ENCODE assay signal across 2 cellular contexts in genomic region chr12:55044135-55044534, GRCh38.
TF ChIP-seq lines count a peak whose summit lies in the region.

No MANE protein-coding gene starts in this region.

TF ChIP-seq in GM23338, 12 proteins besides CTCF, POLR2A, EP300 and RAD21 (continued from another document):
- TF ChIP-seq ZNF462 (CRISPR knock-in tag; IDR thresholded peaks at IDR 0.05), result peak; percentile 30; the same call in 1 of the 2 replicates

TF ChIP-seq in WTC11, 78 proteins besides CTCF, POLR2A, EP300 and RAD21:
- TF ChIP-seq, protein P1, sequence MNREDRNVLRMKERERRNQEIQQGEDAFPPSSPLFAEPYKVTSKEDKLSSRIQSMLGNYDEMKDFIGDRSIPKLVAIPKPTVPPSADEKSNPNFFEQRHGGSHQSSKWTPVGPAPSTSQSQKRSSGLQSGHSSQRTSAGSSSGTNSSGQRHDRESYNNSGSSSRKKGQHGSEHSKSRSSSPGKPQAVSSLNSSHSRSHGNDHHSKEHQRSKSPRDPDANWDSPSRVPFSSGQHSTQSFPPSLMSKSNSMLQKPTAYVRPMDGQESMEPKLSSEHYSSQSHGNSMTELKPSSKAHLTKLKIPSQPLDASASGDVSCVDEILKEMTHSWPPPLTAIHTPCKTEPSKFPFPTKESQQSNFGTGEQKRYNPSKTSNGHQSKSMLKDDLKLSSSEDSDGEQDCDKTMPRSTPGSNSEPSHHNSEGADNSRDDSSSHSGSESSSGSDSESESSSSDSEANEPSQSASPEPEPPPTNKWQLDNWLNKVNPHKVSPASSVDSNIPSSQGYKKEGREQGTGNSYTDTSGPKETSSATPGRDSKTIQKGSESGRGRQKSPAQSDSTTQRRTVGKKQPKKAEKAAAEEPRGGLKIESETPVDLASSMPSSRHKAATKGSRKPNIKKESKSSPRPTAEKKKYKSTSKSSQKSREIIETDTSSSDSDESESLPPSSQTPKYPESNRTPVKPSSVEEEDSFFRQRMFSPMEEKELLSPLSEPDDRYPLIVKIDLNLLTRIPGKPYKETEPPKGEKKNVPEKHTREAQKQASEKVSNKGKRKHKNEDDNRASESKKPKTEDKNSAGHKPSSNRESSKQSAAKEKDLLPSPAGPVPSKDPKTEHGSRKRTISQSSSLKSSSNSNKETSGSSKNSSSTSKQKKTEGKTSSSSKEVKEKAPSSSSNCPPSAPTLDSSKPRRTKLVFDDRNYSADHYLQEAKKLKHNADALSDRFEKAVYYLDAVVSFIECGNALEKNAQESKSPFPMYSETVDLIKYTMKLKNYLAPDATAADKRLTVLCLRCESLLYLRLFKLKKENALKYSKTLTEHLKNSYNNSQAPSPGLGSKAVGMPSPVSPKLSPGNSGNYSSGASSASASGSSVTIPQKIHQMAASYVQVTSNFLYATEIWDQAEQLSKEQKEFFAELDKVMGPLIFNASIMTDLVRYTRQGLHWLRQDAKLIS (CRISPR knock-in tag; IDR thresholded peaks at IDR 0.05; ENCODE audit: borderline replicate concordance), result no peak
- TF ChIP-seq ETV6 (CRISPR knock-in tag; IDR thresholded peaks at IDR 0.05) (peak; percentile 50; the same call in 1 of the 2 replicates), ZNF121 (CRISPR knock-in tag; IDR thresholded peaks at IDR 0.05) (0 out of 2 replicates have a peak, but pooled peaks have one; percentile 52), ZNF416 (CRISPR knock-in tag; IDR thresholded peaks at IDR 0.05) (no peak), ARID4B (CRISPR knock-in tag; IDR thresholded peaks at IDR 0.05; ENCODE audit: borderline replicate concordance) (no peak), IRF2 (CRISPR knock-in tag; IDR thresholded peaks at IDR 0.05; ENCODE audit: borderline replicate concordance, low read depth) (no peak), KAT7 (CRISPR knock-in tag; IDR thresholded peaks at IDR 0.05; ENCODE audit: borderline replicate concordance) (no peak), SMAD4 (CRISPR knock-in tag; IDR thresholded peaks at IDR 0.05) (no peak), MYBL2 (CRISPR knock-in tag; IDR thresholded peaks at IDR 0.05) (no peak)
- TF ChIP-seq, protein P2, sequence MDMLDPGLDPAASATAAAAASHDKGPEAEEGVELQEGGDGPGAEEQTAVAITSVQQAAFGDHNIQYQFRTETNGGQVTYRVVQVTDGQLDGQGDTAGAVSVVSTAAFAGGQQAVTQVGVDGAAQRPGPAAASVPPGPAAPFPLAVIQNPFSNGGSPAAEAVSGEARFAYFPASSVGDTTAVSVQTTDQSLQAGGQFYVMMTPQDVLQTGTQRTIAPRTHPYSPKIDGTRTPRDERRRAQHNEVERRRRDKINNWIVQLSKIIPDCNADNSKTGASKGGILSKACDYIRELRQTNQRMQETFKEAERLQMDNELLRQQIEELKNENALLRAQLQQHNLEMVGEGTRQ (CRISPR knock-in tag; IDR thresholded peaks at IDR 0.05), result no peak
- TF ChIP-seq, protein P3, sequence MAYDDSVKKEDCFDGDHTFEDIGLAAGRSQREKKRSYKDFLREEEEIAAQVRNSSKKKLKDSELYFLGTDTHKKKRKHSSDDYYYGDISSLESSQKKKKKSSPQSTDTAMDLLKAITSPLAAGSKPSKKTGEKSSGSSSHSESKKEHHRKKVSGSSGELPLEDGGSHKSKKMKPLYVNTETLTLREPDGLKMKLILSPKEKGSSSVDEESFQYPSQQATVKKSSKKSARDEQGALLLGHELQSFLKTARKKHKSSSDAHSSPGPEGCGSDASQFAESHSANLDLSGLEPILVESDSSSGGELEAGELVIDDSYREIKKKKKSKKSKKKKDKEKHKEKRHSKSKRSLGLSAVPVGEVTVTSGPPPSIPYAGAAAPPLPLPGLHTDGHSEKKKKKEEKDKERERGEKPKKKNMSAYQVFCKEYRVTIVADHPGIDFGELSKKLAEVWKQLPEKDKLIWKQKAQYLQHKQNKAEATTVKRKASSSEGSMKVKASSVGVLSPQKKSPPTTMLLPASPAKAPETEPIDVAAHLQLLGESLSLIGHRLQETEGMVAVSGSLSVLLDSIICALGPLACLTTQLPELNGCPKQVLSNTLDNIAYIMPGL (CRISPR knock-in tag; IDR thresholded peaks at IDR 0.05), result no peak
- TF ChIP-seq, protein P4, sequence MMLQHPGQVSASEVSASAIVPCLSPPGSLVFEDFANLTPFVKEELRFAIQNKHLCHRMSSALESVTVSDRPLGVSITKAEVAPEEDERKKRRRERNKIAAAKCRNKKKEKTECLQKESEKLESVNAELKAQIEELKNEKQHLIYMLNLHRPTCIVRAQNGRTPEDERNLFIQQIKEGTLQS (CRISPR knock-in tag; conservative IDR thresholded peaks at IDR 0.05), result 0 out of 2 replicates have a peak, but pooled peaks have one; percentile 33
- TF ChIP-seq, protein P5, sequence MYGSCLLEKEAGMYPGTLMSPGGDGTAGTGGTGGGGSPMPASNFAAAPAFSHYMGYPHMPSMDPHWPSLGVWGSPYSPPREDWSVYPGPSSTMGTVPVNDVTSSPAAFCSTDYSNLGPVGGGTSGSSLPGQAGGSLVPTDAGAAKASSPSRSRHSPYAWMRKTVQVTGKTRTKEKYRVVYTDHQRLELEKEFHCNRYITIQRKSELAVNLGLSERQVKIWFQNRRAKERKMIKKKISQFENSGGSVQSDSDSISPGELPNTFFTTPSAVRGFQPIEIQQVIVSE (CRISPR knock-in tag; IDR thresholded peaks at IDR 0.05; ENCODE audit: borderline replicate concordance), result no peak
